10 cellular contexts compared by ENCODE assay signal in the genomic region with DNA sequence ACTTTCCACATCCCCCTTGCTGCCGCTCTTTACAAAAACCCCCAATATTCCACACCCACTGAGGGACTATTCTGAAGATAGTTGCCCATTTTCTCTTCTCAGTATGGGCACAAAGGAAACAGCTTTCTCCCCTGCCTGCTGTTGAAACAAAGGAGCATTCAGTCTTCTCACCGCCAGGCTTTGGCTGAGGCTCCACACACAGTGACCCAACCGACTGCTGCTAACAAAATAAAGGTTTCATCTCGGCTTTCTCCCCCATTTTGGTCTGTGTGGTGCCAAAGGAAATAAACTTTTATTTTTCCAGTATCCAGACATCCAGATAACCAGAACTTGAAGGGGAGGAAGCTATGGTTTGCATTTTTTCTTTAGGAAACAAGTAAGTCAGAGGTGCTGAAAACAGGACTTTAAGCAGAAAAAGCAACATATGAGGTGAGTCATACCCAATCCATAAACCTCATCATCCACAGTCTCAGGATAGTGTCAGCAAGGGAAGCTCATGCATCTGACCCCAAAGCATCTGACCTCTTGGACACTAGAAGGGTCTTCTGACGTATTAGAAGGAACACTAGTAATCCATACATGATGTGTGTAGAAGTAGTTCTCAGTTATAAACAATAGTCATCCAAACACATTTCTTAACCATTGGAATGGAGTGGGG. TPM values are rescaled to one million over a fixed set of nuclear protein-coding genes. Genes with fewer than 3 reads are reported as not detected.
A peak's percentile ranks its signal among the peaks of the same experiment; 100 is the strongest.
DNase-seq lines count a peak whose midpoint lies in the region; ATAC-seq and TF ChIP-seq lines count a peak whose summit lies in the region.
"Had no signal": no experiment of that assay in that cellular context is flagged by ENCODE, and none has a peak within 500 bp of the region (broad histone marks: within the 10 kb centered on the region; RNA-seq: fewer than 3 reads in every experiment).

No MANE protein-coding gene starts in this region.

- CTCF ChIA-PET in CD8-positive, alpha-beta T cell (lab: Charles Lee) = interaction anchor here (1.2 kb wide), 1 partner anchor 73 kb away, joined by 3 read pairs; no protein-coding TSS in a partner anchor

- H2BK12ac ChIP-seq in trophoblast cell (ENCODE audit: low read length) = peak overlapping the region; percentile 3

- H3K9me3 Mint-ChIP-seq in CD8-positive, alpha-beta T cell = no peaks in the 10 kb centered on the region

- H2AK5ac ChIP-seq in trophoblast cell (ENCODE audit: low read length) = no peak overlapping the region

- TF ChIP-seq POLR2A in suprapubic skin (IDR thresholded peaks at IDR 0.05) = no peak

- no peak overlapping the region for H3K4me3 Mint-ChIP-seq in CD8-positive, alpha-beta T cell
- H3K4me3 Mint-ChIP-seq: activated naive CD8-positive, alpha-beta T cell had no signal

- no peak overlapping the region for H4K91ac ChIP-seq in trophoblast cell (ENCODE audit: low read depth, low read length)

- H3K14ac ChIP-seq in trophoblast cell (ENCODE audit: low read length) = peak overlapping the region; percentile 55

- intact Hi-C loops in CD8-positive, alpha-beta T cell (cut with DNase I, micrococcal nuclease) = no loop called here

- no peaks in the 10 kb centered on the region for H3K27me3 ChIP-seq in trophoblast cell (ENCODE audit: insufficient read depth, low read length)
- H3K27me3 ChIP-seq in suprapubic skin = peaks cover 18% of the 10 kb centered on the region
- H3K27me3 ChIP-seq in CD8-positive, alpha-beta T cell (ENCODE audit: insufficient read depth, low read length) = no peaks in the 10 kb centered on the region

- peaks cover 16% of the 10 kb centered on the region for H3K4me1 Mint-ChIP-seq in CD8-positive, alpha-beta T cell (ENCODE audit: low read depth)

- POLR2A ChIA-PET in CD8-positive, alpha-beta T cell (lab: Charles Lee) = no interaction called here

- peak overlapping the region; percentile 31 for H3K4ac ChIP-seq in trophoblast cell (ENCODE audit: low read depth, low read length)

- H3K4me3 ChIP-seq in trophoblast cell (ENCODE audit: low read depth, low read length) (no peak overlapping the region), suprapubic skin (no peak overlapping the region)
- H3K4me3 ChIP-seq in CD8-positive, alpha-beta T cell (ENCODE audit: low read depth, low read length) = no peak overlapping the region

- H4K12ac ChIP-seq in trophoblast cell (ENCODE audit: low read depth, low read length) = no peak overlapping the region

- peak overlapping the region; percentile 7 for H4K8ac ChIP-seq in trophoblast cell (ENCODE audit: low read depth, low read length)

- peaks cover 5% of the 10 kb centered on the region for H3K79me2 ChIP-seq in trophoblast cell (ENCODE audit: control insufficient read depth, insufficient read depth, low read length, poor library complexity)

- no peaks in the 10 kb centered on the region for H3K9me3 ChIP-seq in trophoblast cell (ENCODE audit: insufficient read depth, low read depth, low read length)
- H3K9me3 ChIP-seq in suprapubic skin = no peaks in the 10 kb centered on the region
- H3K9me3 ChIP-seq in CD8-positive, alpha-beta T cell (ENCODE audit: low read length) = no peaks in the 10 kb centered on the region

- H3K27ac Mint-ChIP-seq in CD8-positive, alpha-beta T cell = no peak overlapping the region
- H3K27ac Mint-ChIP-seq: activated naive CD8-positive, alpha-beta T cell had no signal

- H3K79me1 ChIP-seq in trophoblast cell (ENCODE audit: low read length) = peaks cover 6% of the 10 kb centered on the region

- no peak overlapping the region for H2BK5ac ChIP-seq in trophoblast cell (ENCODE audit: low read depth, low read length, poor library complexity)

- peaks cover 37% of the 10 kb centered on the region for H3K27me3 Mint-ChIP-seq in CD8-positive, alpha-beta T cell (ENCODE audit: low read depth)

- TF ChIP-seq CTCF in suprapubic skin (IDR thresholded peaks at IDR 0.05) = no peak
- no peak for TF ChIP-seq CTCF in CD8-positive, alpha-beta T cell (IDR thresholded peaks at IDR 0.05)

- no peaks in the 10 kb centered on the region for H3K36me3 Mint-ChIP-seq in CD8-positive, alpha-beta T cell
- H3K36me3 Mint-ChIP-seq: activated naive CD8-positive, alpha-beta T cell had no signal

- no peak overlapping the region for H3K9ac ChIP-seq in trophoblast cell (ENCODE audit: low read length)

- no peak overlapping the region for H3K4me2 ChIP-seq in trophoblast cell (ENCODE audit: low read length)

- peak; percentile 74 for ATAC-seq in SK-N-SH treated with all-trans-retinoic acid at 6 μM for 48 hours
- no peak for ATAC-seq in CD8-positive, alpha-beta T cell
- ATAC-seq in HG02759 (IDR thresholded peaks at IDR 0.05; ENCODE audit: unreplicated experiment) = no peak

- H3K27ac ChIP-seq in trophoblast cell (ENCODE audit: low read depth, low read length) (no peak overlapping the region), suprapubic skin (no peak overlapping the region)
- no peak overlapping the region for H3K27ac ChIP-seq in CD8-positive, alpha-beta T cell (ENCODE audit: low read depth, low read length)

- H3K4me1 ChIP-seq in trophoblast cell (ENCODE audit: control insufficient read depth in 1 of 2, insufficient read depth in 2 of 2, low read length in 2 of 2) = peaks cover 8 to 16% of the 10 kb centered on the region in 2 experiments
- H3K4me1 ChIP-seq in suprapubic skin = peaks cover 4% of the 10 kb centered on the region
- H3K4me1 ChIP-seq in CD8-positive, alpha-beta T cell (ENCODE audit: insufficient read depth, low read length) = peaks cover 18% of the 10 kb centered on the region

- H3K23ac ChIP-seq in trophoblast cell (ENCODE audit: low read length) = no peak overlapping the region

- no peak overlapping the region for H2AFZ ChIP-seq in trophoblast cell (ENCODE audit: insufficient read depth, low read length, poor library complexity)

- H2BK120ac ChIP-seq in trophoblast cell (ENCODE audit: insufficient read depth, low read length, poor library complexity) = no peak overlapping the region

- peak overlapping the region; percentile 43 for H3K18ac ChIP-seq in trophoblast cell (ENCODE audit: low read length)

- DNase-seq in COLO829 (ENCODE audit: low spot score) = peak; percentile 77
- DNase-seq in foreskin melanocyte = peak; percentile 75
- DNase-seq in trophoblast cell = no peak
- no peak for DNase-seq in suprapubic skin (ENCODE audit: low spot score in 2 of 2)
- DNase-seq in CD8-positive, alpha-beta T cell = no peak
- DNase-seq in HT-29 (ENCODE audit: low spot score) = no peak
- DNase-seq: RPMI8226 had no signal

- no peak for TF ChIP-seq EP300 in suprapubic skin (IDR thresholded peaks at IDR 0.05)

- H3K36me3 ChIP-seq in trophoblast cell (ENCODE audit: control insufficient read depth in 1 of 2, insufficient read depth in 2 of 2, low read length in 2 of 2) (peaks cover 0 to 2% of the 10 kb centered on the region in 2 experiments), suprapubic skin (no peaks in the 10 kb centered on the region)
- no peaks in the 10 kb centered on the region for H3K36me3 ChIP-seq in CD8-positive, alpha-beta T cell (ENCODE audit: insufficient read depth, low read length)

- no CpG with 5 or more reads among the region's 5 CpGs for whole genome bisulfite sequencing in trophoblast cell (ENCODE audit: extremely low coverage, insufficient coverage, insufficient read length)
- 42% methylated on average over 5 of the region's 5 CpGs for WGBS in suprapubic skin

TF ChIP-seq in SK-N-SH treated with all-trans-retinoic acid at 6 μM for 48 hours, 23 proteins besides CTCF, POLR2A, EP300 and RAD21:
- TF ChIP-seq ZFP3 (CRISPR knock-in tag; IDR thresholded peaks at IDR 0.05) = 0 out of 2 replicates have a peak, but pooled peaks have one; percentile 31
- TF ChIP-seq ISL1 (CRISPR knock-in tag; IDR thresholded peaks at IDR 0.05) = 0 out of 2 replicates have a peak, but pooled peaks have one; percentile 34
- 0 out of 2 replicates have a peak, but pooled peaks have one; percentile 38 for TF ChIP-seq TOX (CRISPR knock-in tag; IDR thresholded peaks at IDR 0.05; ENCODE audit: borderline replicate concordance)
- TF ChIP-seq, protein P1, sequence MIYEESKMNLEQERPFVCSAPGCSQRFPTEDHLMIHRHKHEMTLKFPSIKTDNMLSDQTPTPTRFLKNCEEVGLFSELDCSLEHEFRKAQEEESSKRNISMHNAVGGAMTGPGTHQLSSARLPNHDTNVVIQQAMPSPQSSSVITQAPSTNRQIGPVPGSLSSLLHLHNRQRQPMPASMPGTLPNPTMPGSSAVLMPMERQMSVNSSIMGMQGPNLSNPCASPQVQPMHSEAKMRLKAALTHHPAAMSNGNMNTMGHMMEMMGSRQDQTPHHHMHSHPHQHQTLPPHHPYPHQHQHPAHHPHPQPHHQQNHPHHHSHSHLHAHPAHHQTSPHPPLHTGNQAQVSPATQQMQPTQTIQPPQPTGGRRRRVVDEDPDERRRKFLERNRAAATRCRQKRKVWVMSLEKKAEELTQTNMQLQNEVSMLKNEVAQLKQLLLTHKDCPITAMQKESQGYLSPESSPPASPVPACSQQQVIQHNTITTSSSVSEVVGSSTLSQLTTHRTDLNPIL (CRISPR knock-in tag; IDR thresholded peaks at IDR 0.05; ENCODE audit: low read depth) = no peak

RNA-seq across cellular contexts. Expression of a gene that starts 6.4 kb away (rescaled TPM):
- 52.0 and 56.1 TPM in 2 replicates for polyA plus RNA-seq in trophoblast cell (2013)
- total RNA-seq in suprapubic skin = 10 to 100 TPM; 17.5 to 26.9 (median 19.9) TPM
- total RNA-seq in CD8-positive, alpha-beta T cell = under 1 TPM; 0.05 to 0.11 TPM
- total RNA-seq in HT-29 (2014; rRNA removed; shearing (Covaris generic)) = not detected in 2 replicates

Comparison
In these comparisons a context has a peak if more than half of its experiments do, and no peak if none do; other contexts are left out.
1. DNase-seq: peak in COLO829 (single experiment) and foreskin melanocyte (single experiment); none in trophoblast cell (0 of 2), suprapubic skin (0 of 2), CD8-positive, alpha-beta T cell (0 of 7) and HT-29 (single experiment).
2. RNA of a gene that starts 6.4 kb away (total RNA-seq): 17.5 to 26.9 TPM in suprapubic skin; 0.05 to 0.11 TPM in CD8-positive, alpha-beta T cell and not detected in HT-29; every median in the first group is over 10 times any median in the second.